Comparison of ENCODE assay signal across 6 cellular contexts in genomic region chr4:140774956-140775355, GRCh38.
"Had no signal": no experiment of that assay in that cellular context is flagged by ENCODE, and none has a peak within 500 bp of the region (broad histone marks: within the 10 kb centered on the region; RNA-seq: fewer than 3 reads in every experiment).

No MANE protein-coding gene starts in this region.

- H3K27ac ChIP-seq: HL-60 had no signal

- H3K4me2 ChIP-seq: GM23338 had no signal

- ATAC-seq: GM23338, HepG2 had no signal

- H3K4me3 ChIP-seq: GM23338 had no signal

- H3K27me3 Mint-ChIP-seq: IgD-negative memory B cell had no signal

- H3K4me1 Mint-ChIP-seq: H9 had no signal

- DNase-seq: H9, HCEC 1CT had no signal

- H3K4me3 Mint-ChIP-seq: GM23338, H9 had no signal

- H2AFZ ChIP-seq: GM23338 had no signal

- H3K9me3 Mint-ChIP-seq: GM23338, H9 had no signal

- H3K27ac Mint-ChIP-seq: GM23338, H9 had no signal
